11 cellular contexts compared by ENCODE assay signal in genomic region chr12:92485356-92486348, GRCh38.
A peak's percentile ranks its signal among the peaks of the same experiment; 100 is the strongest.
DNase-seq lines count a peak whose midpoint lies in the region; ATAC-seq and TF ChIP-seq lines count a peak whose summit lies in the region.
"Had no signal": no experiment of that assay in that cellular context is flagged by ENCODE, and none has a peak within 500 bp of the region (broad histone marks: within the 10 kb centered on the region; RNA-seq: fewer than 3 reads in every experiment).

No MANE protein-coding gene starts in this region.

- no peak overlapping the region for H3K4me3 Mint-ChIP-seq in GM23338
- no peak overlapping the region for H3K4me3 Mint-ChIP-seq in T-helper 17 cell

- intact Hi-C loops in heart right ventricle (cut with DNase I): no loop called here

- 66 to 67% methylated on average over 6 of the region's 6 CpGs for WGBS in heart right ventricle, 2 donors

- H3K27ac ChIP-seq in GM23338 (ENCODE audit: low read depth) (no peak overlapping the region), heart right ventricle (peak overlapping the region in 9 of 10 donors; percentile 47 to 77 (median 59)), skeletal muscle tissue (ENCODE audit: low read depth, low read length) (peak overlapping the region; percentile 36)
- H3K27ac ChIP-seq: left lung, PC-9 had no signal

- H3K4me1 ChIP-seq in GM23338 (ENCODE audit: insufficient read depth) (no peaks in the 10 kb centered on the region; the same call in 1 of the 2 replicates), heart right ventricle (peaks cover 0 to 19% (median 12%) of the 10 kb centered on the region in 9 donors), skeletal muscle tissue (ENCODE audit: control insufficient read depth in 3 of 3, insufficient read depth in 3 of 3, low read length in 3 of 3) (no peaks in the 10 kb centered on the region)
- H3K4me1 ChIP-seq: left lung had no signal

- H3K9me3 Mint-ChIP-seq in GM23338: no peaks in the 10 kb centered on the region

- no peaks in the 10 kb centered on the region for H3K9me3 ChIP-seq in T-helper 17 cell (ENCODE audit: control insufficient read depth, low read length, poor library complexity, severe bottlenecking)
- no peaks in the 10 kb centered on the region for H3K9me3 ChIP-seq in heart right ventricle
- no peaks in the 10 kb centered on the region for H3K9me3 ChIP-seq in skeletal muscle tissue (ENCODE audit: control insufficient read depth in 3 of 3, low read length in 3 of 3)
- H3K9me3 ChIP-seq: left lung had no signal

- H3K27ac Mint-ChIP-seq in GM23338: no peak overlapping the region; the same call in none of the 2 replicates
- peak overlapping the region; percentile 65 for H3K27ac Mint-ChIP-seq in T-helper 17 cell

- H3K36me3 ChIP-seq in GM23338 (ENCODE audit: insufficient read depth) (no peaks in the 10 kb centered on the region), heart right ventricle (no peaks in the 10 kb centered on the region), skeletal muscle tissue (ENCODE audit: control insufficient read depth in 3 of 3, insufficient read depth in 3 of 3, low read length in 3 of 3) (no peaks in the 10 kb centered on the region)
- H3K36me3 ChIP-seq: left lung had no signal

- H3K36me3 Mint-ChIP-seq in GM23338 (ENCODE audit: low read depth): no peaks in the 10 kb centered on the region
- peaks cover 3% of the 10 kb centered on the region for H3K36me3 Mint-ChIP-seq in T-helper 17 cell (ENCODE audit: low read depth)

- no peak overlapping the region for H3K4me2 ChIP-seq in GM23338
- H3K4me2 ChIP-seq: PC-9 had no signal

- ATAC-seq in GM23338 (no peak), T-helper 17 cell (no peak), heart right ventricle (peak in 7 of 8 donors; percentile 47 to 87 (median 73)), GM18505 (IDR thresholded peaks at IDR 0.05; ENCODE audit: unreplicated experiment) (no peak)
- ATAC-seq: left lung had no signal

- TF ChIP-seq CTCF in GM23338 (conservative IDR thresholded peaks at IDR 0.05; ENCODE audit: low read depth in 2 of 2): no peak
- no peak for TF ChIP-seq CTCF in heart right ventricle (IDR thresholded peaks at IDR 0.05)

- H3K27me3 ChIP-seq in GM23338 (ENCODE audit: insufficient read depth) (no peaks in the 10 kb centered on the region), heart right ventricle (no peaks in the 10 kb centered on the region), skeletal muscle tissue (ENCODE audit: control insufficient read depth in 3 of 3, insufficient read depth in 3 of 3, low read length in 3 of 3) (no peaks in the 10 kb centered on the region)
- H3K27me3 ChIP-seq: left lung had no signal

- no peaks in the 10 kb centered on the region for H3K27me3 Mint-ChIP-seq in GM23338 (ENCODE audit: insufficient read depth, low read depth, poor library complexity)
- H3K27me3 Mint-ChIP-seq in T-helper 17 cell: no peaks in the 10 kb centered on the region

- peaks cover 7% of the 10 kb centered on the region; the same call in 1 of the 3 replicates for H3K4me1 Mint-ChIP-seq in GM23338
- H3K4me1 Mint-ChIP-seq in T-helper 17 cell: peaks cover 6% of the 10 kb centered on the region

- H3K9ac ChIP-seq in skeletal muscle tissue (ENCODE audit: low read depth in 1 of 3, low read length in 3 of 3): no peak overlapping the region

- no peak for TF ChIP-seq POLR2A in GM18505 (IDR thresholded peaks at IDR 0.05; ENCODE audit: borderline replicate concordance, extremely low read depth, insufficient read depth, insufficient read length)

- no peaks in the 10 kb centered on the region for H3F3A ChIP-seq in GM23338 (replicated peaks; ENCODE audit: low read depth)

- 0 out of 2 replicates have a peak, but pooled peaks cover 5% of the 10 kb centered on the region for H3K9me2 ChIP-seq in GM23338 (ENCODE audit: insufficient read depth)

- H3K4me3 ChIP-seq in GM23338 (no peak overlapping the region), heart right ventricle (no peak overlapping the region), skeletal muscle tissue (ENCODE audit: low read length in 3 of 3) (no peak overlapping the region)
- H3K4me3 ChIP-seq: left lung, PC-9 had no signal

- DNase-seq in GM23338 (ENCODE audit: low spot score) (no peak), T-helper 17 cell (no peak), heart right ventricle (no peak), NCI-H2227 (lab: John Stamatoyannopoulos, UW; ENCODE audit: unreplicated experiment) (no peak), AG20443 (ENCODE audit: low spot score) (no peak)
- DNase-seq: activated T-cell treated with anti-CD3 and anti-CD28 coated beads, Interleukin-2, amount 50 U/mL, for 48 hours; left lung; NCI-H1436 treated with DMSO at 0.1 percent for 48 hours; PC-9 had no signal

- H4K20me1 ChIP-seq in GM23338 (replicated peaks; ENCODE audit: insufficient read depth): no peaks in the 10 kb centered on the region

- H3K79me2 ChIP-seq in GM23338 (replicated peaks; ENCODE audit: insufficient read depth): no peaks in the 10 kb centered on the region

- peak overlapping the region; percentile 70 for H2AFZ ChIP-seq in GM23338
- H2AFZ ChIP-seq: PC-9 had no signal

TF ChIP-seq in GM23338, 12 proteins besides CTCF, POLR2A, EP300 and RAD21:
- no peak for TF ChIP-seq ETS1 (IDR thresholded peaks at IDR 0.05)
- TF ChIP-seq POLR2AphosphoS5 (IDR thresholded peaks at IDR 0.05; ENCODE audit: low read depth): no peak
- no peak for TF ChIP-seq JUNB (IDR thresholded peaks at IDR 0.05; ENCODE audit: unreplicated experiment)
- no peak for TF ChIP-seq EZH2 (IDR thresholded peaks at IDR 0.05; ENCODE audit: low read depth, unreplicated experiment)
- TF ChIP-seq REST (IDR thresholded peaks at IDR 0.05; ENCODE audit: unreplicated experiment): no peak
- no peak for TF ChIP-seq CREB1 (CRISPR knock-in tag; IDR thresholded peaks at IDR 0.05; ENCODE audit: low read depth)
- no peak for TF ChIP-seq ZNF331 (CRISPR knock-in tag; IDR thresholded peaks at IDR 0.05; ENCODE audit: low read depth)
- no peak for TF ChIP-seq STAT1 (IDR thresholded peaks at IDR 0.05; ENCODE audit: unreplicated experiment)

Comparison
In these comparisons a context has a peak if more than half of its experiments do, and no peak if none do; other contexts are left out.
1. ATAC-seq: peak in heart right ventricle (7 of 8); none in GM23338 (single experiment), T-helper 17 cell (single experiment) and GM18505 (single experiment).